8 cellular contexts compared by ENCODE assay signal in the genomic region with DNA sequence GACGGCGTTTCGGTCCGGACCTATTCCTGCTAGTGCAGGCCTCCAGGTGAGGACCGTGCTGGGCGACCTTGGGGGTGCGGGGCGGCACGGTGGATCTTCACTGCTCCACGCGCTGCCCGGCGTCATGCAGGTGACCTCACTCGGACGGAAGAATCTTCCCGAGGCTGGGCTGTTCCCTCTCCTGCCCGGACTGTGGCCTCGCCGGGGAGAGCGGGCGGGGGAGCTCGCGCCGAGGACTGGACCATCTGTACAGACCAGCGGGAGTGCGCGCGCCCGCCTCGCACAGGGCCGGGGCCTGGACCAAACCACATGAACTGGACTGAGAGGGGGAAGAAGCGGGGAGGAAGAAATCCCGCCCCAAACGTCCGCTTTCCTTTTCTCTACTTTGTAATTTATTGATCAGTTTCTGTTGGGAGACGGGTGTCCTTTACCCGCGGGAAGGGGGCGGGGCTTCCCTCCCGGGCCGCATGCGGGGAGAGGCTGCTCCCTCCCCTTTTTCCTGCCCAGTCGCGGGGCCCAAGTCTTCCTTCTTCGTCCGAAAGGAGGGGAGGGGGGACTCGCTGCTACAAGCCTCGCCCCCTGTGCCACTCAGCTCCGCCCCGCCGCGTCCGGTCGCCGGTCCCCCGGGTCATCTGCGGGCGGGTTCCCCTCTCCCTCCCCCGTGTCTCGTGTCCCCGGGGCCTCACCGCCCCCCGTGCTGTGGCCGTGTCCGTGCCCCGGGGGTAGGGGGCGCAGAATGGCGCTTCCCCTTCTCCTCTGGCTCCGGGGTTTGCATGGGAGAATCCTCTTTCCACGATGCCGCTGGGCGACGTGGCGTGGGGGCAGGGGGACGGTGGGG. TPM values are rescaled to one million over a fixed set of nuclear protein-coding genes. Genes with fewer than 3 reads are reported as not detected.
DNase-seq lines count a peak whose midpoint lies in the region; ATAC-seq and TF ChIP-seq lines count a peak whose summit lies in the region.

No MANE protein-coding gene starts in this region.

- H3K14ac ChIP-seq in mesenchymal stem cell (ENCODE audit: low read length in 2 of 2), result peak overlapping the region in 1 of 2 experiments; percentile 78

- peak overlapping the region; percentile 5 for H2BK5ac ChIP-seq in mesenchymal stem cell (ENCODE audit: low read depth, low read length, poor library complexity, severe bottlenecking)

- peak overlapping the region; percentile 80 for H2AFZ ChIP-seq in mesenchymal stem cell (ENCODE audit: low read depth, low read length)

- peaks cover 41% of the 10 kb centered on the region for H3K4me1 ChIP-seq in CD4-positive, CD25-positive, alpha-beta regulatory T cell (ENCODE audit: control insufficient read depth, insufficient read depth, low read length, poor library complexity, severe bottlenecking)
- H3K4me1 ChIP-seq in mesenchymal stem cell (ENCODE audit: control insufficient read depth, insufficient read depth, low read depth, low read length), result peaks cover 33% of the 10 kb centered on the region

- peak overlapping the region; percentile 93 for H3K9ac ChIP-seq in mesenchymal stem cell (ENCODE audit: low read length)

- H3K9me3 ChIP-seq in CD4-positive, CD25-positive, alpha-beta regulatory T cell (ENCODE audit: control insufficient read depth in 2 of 2, low read length in 2 of 2), result peaks cover 0 to 12% of the 10 kb centered on the region in 2 experiments
- H3K9me3 ChIP-seq in mesenchymal stem cell (ENCODE audit: control insufficient read depth, low read length), result no peaks in the 10 kb centered on the region

- H3K36me3 ChIP-seq in CD4-positive, CD25-positive, alpha-beta regulatory T cell (ENCODE audit: control insufficient read depth, insufficient read depth, low read length), result no peaks in the 10 kb centered on the region
- H3K36me3 ChIP-seq in mesenchymal stem cell (ENCODE audit: control insufficient read depth in 1 of 2, insufficient read depth in 2 of 2, low read depth in 1 of 2, low read length in 2 of 2), result no peaks in the 10 kb centered on the region

- TF ChIP-seq CTCF in HL-60 (IDR thresholded peaks at IDR 0.05; ENCODE audit: insufficient read depth, low read length), result no peak
- no peak for TF ChIP-seq CTCF in epithelial cell of esophagus (IDR thresholded peaks at IDR 0.05; ENCODE audit: insufficient read depth, low read depth, low read length, missing control alignments)

- peak overlapping the region; percentile 75 for H3K4me2 ChIP-seq in mesenchymal stem cell (ENCODE audit: low read length, poor library complexity, severe bottlenecking)

- peak overlapping the region; percentile 94 to 96 for H3K18ac ChIP-seq in mesenchymal stem cell (ENCODE audit: low read depth in 1 of 2, low read length in 2 of 2)

- peaks cover 0 to 9% (median 5%) of the 10 kb centered on the region in 7 donors for H3K9me3 Mint-ChIP-seq in CD4-positive, CD25-positive, alpha-beta regulatory T cell

- H3K4me3 ChIP-seq in CD4-positive, CD25-positive, alpha-beta regulatory T cell (ENCODE audit: low read depth, low read length), result peak overlapping the region; percentile 48
- H3K4me3 ChIP-seq in HL-60 (replicated peaks; ENCODE audit: insufficient read depth, low read length) (peak overlapping the region; percentile 54), epithelial cell of esophagus (ENCODE audit: low read length) (peak overlapping the region; percentile 77), mesenchymal stem cell (ENCODE audit: insufficient read depth in 1 of 2, low read depth in 1 of 2, low read length in 2 of 2) (peak overlapping the region; percentile 65 to 99)

- H3K27ac Mint-ChIP-seq in CD4-positive, CD25-positive, alpha-beta regulatory T cell, result no peak overlapping the region

- H2BK12ac ChIP-seq in mesenchymal stem cell (ENCODE audit: low read length in 2 of 2), result peak overlapping the region; percentile 69 to 75

- H2AK5ac ChIP-seq in mesenchymal stem cell (ENCODE audit: low read length, severe bottlenecking), result no peak overlapping the region

- H4K91ac ChIP-seq in mesenchymal stem cell (ENCODE audit: low read length), result peak overlapping the region; percentile 91

- H3K27me3 Mint-ChIP-seq in CD4-positive, CD25-positive, alpha-beta regulatory T cell, result peaks cover 91% of the 10 kb centered on the region

- peaks cover 20% of the 10 kb centered on the region for H3K27me3 ChIP-seq in CD4-positive, CD25-positive, alpha-beta regulatory T cell (ENCODE audit: control insufficient read depth, insufficient read depth, low read length)
- H3K27me3 ChIP-seq in HL-60 (ENCODE audit: insufficient read depth, poor library complexity, severe bottlenecking) (peaks cover 39% of the 10 kb centered on the region), mesenchymal stem cell (ENCODE audit: control insufficient read depth in 1 of 2, insufficient read depth in 1 of 2, low read length in 2 of 2) (peaks cover 4 to 16% of the 10 kb centered on the region in 2 experiments)

- DNase-seq in CD4-positive, CD25-positive, alpha-beta regulatory T cell, result peak in 2 of 3 donors; percentile 35 to 44
- DNase-seq in HL-60 (ENCODE audit: low read depth in 1 of 2, low spot score in 1 of 2) (peak; percentile 61 to 75), NCI-H748 (lab: John Stamatoyannopoulos, UW; ENCODE audit: unreplicated experiment) (peak; percentile 94), epithelial cell of esophagus (ENCODE audit: low read depth) (peak; percentile 70), mesenchymal stem cell (peak; percentile 91), stromal cell of bone marrow (ENCODE audit: low read depth) (peak; percentile 49)
- DNase-seq in activated CD8-positive, alpha-beta memory T cell treated with anti-CD3 and anti-CD28 coated beads for 24 hours, result peak; percentile 69

- H3K4ac ChIP-seq in mesenchymal stem cell (ENCODE audit: low read depth in 1 of 2, low read length in 2 of 2), result peak overlapping the region; percentile 76 to 88

- ATAC-seq in CD4-positive, CD25-positive, alpha-beta regulatory T cell (ENCODE audit: low read depth in 2 of 2), result no peak
- no peak for ATAC-seq in GM21515 (IDR thresholded peaks at IDR 0.05; ENCODE audit: unreplicated experiment)

- H3K4me1 Mint-ChIP-seq in CD4-positive, CD25-positive, alpha-beta regulatory T cell, result peaks cover 0 to 53% (median 24%) of the 10 kb centered on the region in 4 donors

- H3K79me1 ChIP-seq in mesenchymal stem cell (replicated peaks; ENCODE audit: low read length, poor library complexity, severe bottlenecking), result no peaks in the 10 kb centered on the region

- peak overlapping the region; percentile 91 for H2BK15ac ChIP-seq in mesenchymal stem cell (ENCODE audit: low read depth, poor library complexity, severe bottlenecking)

- H4K8ac ChIP-seq in mesenchymal stem cell (ENCODE audit: low read length), result peak overlapping the region; percentile 87

- peak overlapping the region; percentile 81 for H2BK120ac ChIP-seq in mesenchymal stem cell (ENCODE audit: low read depth, low read length)

- peak overlapping the region; percentile 43 to 78 for H3K23ac ChIP-seq in mesenchymal stem cell (ENCODE audit: low read length in 2 of 2)

- H3K4me3 Mint-ChIP-seq in CD4-positive, CD25-positive, alpha-beta regulatory T cell, result peak overlapping the region; percentile 48 to 82 (median 77)

- H3K36me3 Mint-ChIP-seq in CD4-positive, CD25-positive, alpha-beta regulatory T cell, result peaks cover 3% of the 10 kb centered on the region

- WGBS in mesenchymal stem cell, result under 1% methylated on average over 46 of the region's 75 CpGs

- no peak overlapping the region for H3K27ac ChIP-seq in CD4-positive, CD25-positive, alpha-beta regulatory T cell (ENCODE audit: insufficient read depth, low read length, poor library complexity, severe bottlenecking)
- H3K27ac ChIP-seq in HL-60 (replicated peaks) (0 out of 2 replicates have a peak overlapping the region, but pooled peaks have one; percentile 23), mesenchymal stem cell (ENCODE audit: low read length, poor library complexity, severe bottlenecking) (no peak overlapping the region)

RNA-seq across cellular contexts. Expression of a gene that starts 4.9 kb away (rescaled TPM):
- total RNA-seq in CD4-positive, CD25-positive, alpha-beta regulatory T cell, result not detected
- not detected for polyA plus RNA-seq in CD4-positive, CD25-positive, alpha-beta regulatory T cell
- polyA plus RNA-seq in mesenchymal stem cell (2013, experiment 1 of 2), result not detected
- not detected for polyA plus RNA-seq in mesenchymal stem cell (2013, experiment 2 of 2)

RNA-seq across cellular contexts. Expression of a gene that starts 7.3 kb away (rescaled TPM):
- not detected for total RNA-seq in CD4-positive, CD25-positive, alpha-beta regulatory T cell
- not detected for polyA plus RNA-seq in CD4-positive, CD25-positive, alpha-beta regulatory T cell
- 30.1 TPM for polyA plus RNA-seq in mesenchymal stem cell (2013, experiment 1 of 2)
- 30.7 TPM for polyA plus RNA-seq in mesenchymal stem cell (2013, experiment 2 of 2)

RNA-seq across cellular contexts. Expression of a gene that starts 31.0 kb away (rescaled TPM):
- 2.6 TPM for total RNA-seq in CD4-positive, CD25-positive, alpha-beta regulatory T cell
- polyA plus RNA-seq in CD4-positive, CD25-positive, alpha-beta regulatory T cell, result under 1 TPM in 3 of 4 donors, not detected in 1; 0.11 to 0.17 (median 0.17) TPM
- polyA plus RNA-seq in mesenchymal stem cell (2013, experiment 1 of 2), result 4.4 TPM
- 4.5 TPM for polyA plus RNA-seq in mesenchymal stem cell (2013, experiment 2 of 2)

RNA-seq across cellular contexts. Expression of a gene that starts 31.4 kb away (rescaled TPM):
- 1.7 TPM for total RNA-seq in CD4-positive, CD25-positive, alpha-beta regulatory T cell
- 1 to 10 TPM; 1.1 to 3.7 (median 2.0) TPM for polyA plus RNA-seq in CD4-positive, CD25-positive, alpha-beta regulatory T cell
- polyA plus RNA-seq in mesenchymal stem cell (2013, experiment 1 of 2), result 0.79 TPM
- 0.79 TPM for polyA plus RNA-seq in mesenchymal stem cell (2013, experiment 2 of 2)

RNA-seq across cellular contexts. Expression of a gene that starts 36.2 kb away (rescaled TPM):
- total RNA-seq in CD4-positive, CD25-positive, alpha-beta regulatory T cell, result 5.5 TPM
- 1 to 10 TPM; 2.6 to 4.4 (median 4.2) TPM for polyA plus RNA-seq in CD4-positive, CD25-positive, alpha-beta regulatory T cell
- 5.4 TPM for polyA plus RNA-seq in mesenchymal stem cell (2013, experiment 1 of 2)
- polyA plus RNA-seq in mesenchymal stem cell (2013, experiment 2 of 2), result 5.1 TPM

Comparison
In these comparisons a context has a peak if more than half of its experiments do, and no peak if none do; other contexts are left out.
1. DNase-seq: peak in every context shown above with its lines; median percentile 94 in NCI-H748; 91 in mesenchymal stem cell; 70 in epithelial cell of esophagus; 69 in activated CD8-positive, alpha-beta memory T cell treated with anti-CD3 and anti-CD28 coated beads for 24 hours; 68 in HL-60; 49 in stromal cell of bone marrow; 40 in CD4-positive, CD25-positive, alpha-beta regulatory T cell.